Comparison of ENCODE assay signal across 2 cellular contexts in genomic region chr15:47066386-47066785, GRCh38.
TF ChIP-seq lines count a peak whose summit lies in the region.

No MANE protein-coding gene starts in this region.

TF ChIP-seq in HepG2, 621 proteins besides CTCF, POLR2A, EP300 and RAD21:
- TF ChIP-seq CREB1 (IDR thresholded peaks at IDR 0.05): 0 out of 2 replicates have a peak, but pooled peaks have one; percentile 3
- TF ChIP-seq CREB1 (CRISPR knock-in tag; IDR thresholded peaks at IDR 0.05): no peak
- no peak for TF ChIP-seq ZNF841 (CRISPR knock-in tag; IDR thresholded peaks at IDR 0.05; ENCODE audit: borderline replicate concordance)

TF ChIP-seq in endothelial cell of umbilical vein, 7 proteins besides CTCF, POLR2A, EP300 and RAD21:
- TF ChIP-seq FOS (IDR thresholded peaks at IDR 0.05; ENCODE audit: borderline replicate concordance, insufficient read depth, low read length) (no peak), POLR2AphosphoS5 (IDR thresholded peaks at IDR 0.05; ENCODE audit: insufficient read depth, low read depth, low read length) (no peak), GATA2 (IDR thresholded peaks at IDR 0.05; ENCODE audit: insufficient read depth, insufficient read length, low read depth, low read length) (no peak), EZH2 (IDR thresholded peaks at IDR 0.05; ENCODE audit: borderline replicate concordance, low read depth, low read length, severe bottlenecking) (no peak)
TF ChIP-seq in endothelial cell of umbilical vein: peak in this region for 0.
